Comparison of ENCODE assay signal across 9 cellular contexts in genomic region chr10:97549587-97550322, GRCh38. TPM values are rescaled to one million over a fixed set of nuclear protein-coding genes. Genes with fewer than 3 reads are reported as not detected.
A peak's percentile ranks its signal among the peaks of the same experiment; 100 is the strongest.
DNase-seq lines count a peak whose midpoint lies in the region; ATAC-seq, FAIRE-seq and TF ChIP-seq lines count a peak whose summit lies in the region.
"Had no signal": no experiment of that assay in that cellular context is flagged by ENCODE, and none has a peak within 500 bp of the region (broad histone marks: within the 10 kb centered on the region; RNA-seq: fewer than 3 reads in every experiment).

No MANE protein-coding gene starts in this region.

- no peaks in the 10 kb centered on the region for H3K9me2 ChIP-seq in PC-3 (replicated peaks; ENCODE audit: low read length)

- CTCF ChIA-PET in mammary epithelial cell (lab: Charles Lee; ENCODE audit: low non-redundant PET) (no interaction called here), PC-3 (lab: Charles Lee) (no interaction called here)
- CTCF ChIA-PET in activated CD4-positive, alpha-beta memory T cell treated with anti-CD3 and anti-CD28 coated beads, Interleukin-2, amount 10 ng/mL, durations not matched to agents 7 days and 5 days (lab: Charles Lee): interaction anchor here (2.2 to 6.0 kb wide), 2 partner anchors 11 to 15 kb away, joined by 5 to 53 read pairs; no protein-coding TSS in a partner anchor

- H3K4me3 ChIP-seq in HUES48 (ENCODE audit: low read depth, low read length) (no peak overlapping the region), mammary epithelial cell (replicated peaks in 1 of 3; ENCODE audit: insufficient read depth in 1 of 3, low read depth in 2 of 3, low read length in 3 of 3) (peak overlapping the region in 1 of 3 experiments; percentile 2), keratinocyte (ENCODE audit: control insufficient read depth in 2 of 3, extremely low read depth in 1 of 3, insufficient read depth in 2 of 3, low read depth in 1 of 3, low read length in 3 of 3) (peak overlapping the region in 2 of 3 experiments; percentile 35 to 38), spleen (no peak overlapping the region), PC-3 (ENCODE audit: low read length) (no peak overlapping the region)

- DNase-seq in mammary epithelial cell (peak; percentile 90), keratinocyte (ENCODE audit: low read depth, low spot score) (no peak), spleen (peak; percentile 51), NCI-H226 (no peak), PC-3 (no peak)
- no peak for DNase-seq in activated CD4-positive, alpha-beta memory T cell treated with anti-CD3 and anti-CD28 coated beads, Interleukin-2, amount 10 ng/mL, durations not matched to agents 7 days and 5 days
- DNase-seq: T1000 had no signal

- ATAC-seq in GM19035 (IDR thresholded peaks at IDR 0.05; ENCODE audit: unreplicated experiment) (no peak), PC-3 (no peak)

- BruUV-seq in mammary epithelial cell (replicated peaks; lab: Mats Ljungman, UMichigan) (no TSS peak), PC-3 (replicated peaks; lab: Mats Ljungman, UMichigan) (no TSS peak)

- H3K27ac ChIP-seq in HUES48 (ENCODE audit: low read depth, low read length) (peak overlapping the region; percentile 71), mammary epithelial cell (ENCODE audit: insufficient read depth, low read depth, low read length) (peak overlapping the region; percentile 73), keratinocyte (ENCODE audit: control insufficient read depth, insufficient read depth, low read length) (peak overlapping the region; percentile 78), spleen (no peak overlapping the region), PC-3 (ENCODE audit: low read length) (no peak overlapping the region)

- H3K27ac Mint-ChIP-seq in activated CD4-positive, alpha-beta memory T cell treated with anti-CD3 and anti-CD28 coated beads, Interleukin-2, amount 10 ng/mL, durations not matched to agents 7 days and 5 days: no peak overlapping the region

- dilution Hi-C loops in mammary epithelial cell (cut with HindIII; ENCODE audit: low sequenced_read_pairs) (loop anchor here (5.0 kb wide), 1 partner anchor 37 kb away; no protein-coding TSS in a partner anchor), keratinocyte (cut with MboI; ENCODE audit: extremely low pct_ligation_motif_present, low sequenced_read_pairs) (no loop called here)

- H3K9ac ChIP-seq in HUES48 (ENCODE audit: low read depth, low read length) (no peak overlapping the region), mammary epithelial cell (ENCODE audit: insufficient read depth, low read length) (peak overlapping the region; percentile 37), keratinocyte (ENCODE audit: control insufficient read depth, extremely low read depth, insufficient read depth, low read length) (peak overlapping the region; percentile 74), PC-3 (ENCODE audit: low read length) (no peak overlapping the region)

- H3K9me1 ChIP-seq in keratinocyte (ENCODE audit: control insufficient read depth, extremely low read depth, insufficient read depth, low read length): no peaks in the 10 kb centered on the region

- peaks cover 2% of the 10 kb centered on the region for H3K4me1 Mint-ChIP-seq in activated CD4-positive, alpha-beta memory T cell treated with anti-CD3 and anti-CD28 coated beads, Interleukin-2, amount 10 ng/mL, durations not matched to agents 7 days and 5 days

- H3K9me3 Mint-ChIP-seq in activated CD4-positive, alpha-beta memory T cell treated with anti-CD3 and anti-CD28 coated beads, Interleukin-2, amount 10 ng/mL, durations not matched to agents 7 days and 5 days: no peaks in the 10 kb centered on the region

- no peaks in the 10 kb centered on the region for H3K36me3 Mint-ChIP-seq in activated CD4-positive, alpha-beta memory T cell treated with anti-CD3 and anti-CD28 coated beads, Interleukin-2, amount 10 ng/mL, durations not matched to agents 7 days and 5 days (ENCODE audit: low read depth)

- H3K79me2 ChIP-seq in mammary epithelial cell (ENCODE audit: insufficient read depth, low read length) (peaks cover 63% of the 10 kb centered on the region), keratinocyte (ENCODE audit: control insufficient read depth, insufficient read depth, low read length) (peaks cover 22% of the 10 kb centered on the region), PC-3 (ENCODE audit: low read length) (no peaks in the 10 kb centered on the region)

- H3K36me3 ChIP-seq in HUES48 (ENCODE audit: control insufficient read depth, insufficient read depth, low read length) (no peaks in the 10 kb centered on the region), mammary epithelial cell (ENCODE audit: insufficient read depth, low read length) (no peaks in the 10 kb centered on the region), keratinocyte (ENCODE audit: control insufficient read depth in 2 of 2, extremely low read depth in 1 of 2, insufficient read depth in 2 of 2, low read length in 2 of 2) (no peaks in the 10 kb centered on the region), spleen (no peaks in the 10 kb centered on the region), PC-3 (ENCODE audit: low read depth, low read length) (no peaks in the 10 kb centered on the region)

- POLR2A ChIA-PET in activated CD4-positive, alpha-beta memory T cell treated with anti-CD3 and anti-CD28 coated beads, Interleukin-2, amount 10 ng/mL, durations not matched to agents 7 days and 5 days (lab: Charles Lee): no interaction called here
- POLR2A ChIA-PET in PC-3 (lab: Charles Lee; ENCODE audit: unreplicated experiment): no interaction called here

- no peaks in the 10 kb centered on the region for H3F3A ChIP-seq in PC-3 (ENCODE audit: low read length, unreplicated experiment)

- H3K4me3 Mint-ChIP-seq in activated CD4-positive, alpha-beta memory T cell treated with anti-CD3 and anti-CD28 coated beads, Interleukin-2, amount 10 ng/mL, durations not matched to agents 7 days and 5 days: no peak overlapping the region

- H3K27me3 ChIP-seq in HUES48 (ENCODE audit: control insufficient read depth, insufficient read depth, low read length) (no peaks in the 10 kb centered on the region), mammary epithelial cell (ENCODE audit: insufficient read depth, low read length) (no peaks in the 10 kb centered on the region), keratinocyte (ENCODE audit: control insufficient read depth, extremely low read depth, insufficient read depth, low read length) (no peaks in the 10 kb centered on the region), spleen (replicated peaks in 1 of 7) (no peaks in the 10 kb centered on the region), PC-3 (ENCODE audit: low read length) (no peaks in the 10 kb centered on the region)

- peak overlapping the region; percentile 63 for H3K4me2 ChIP-seq in mammary epithelial cell (ENCODE audit: insufficient read depth, low read depth, low read length)
- H3K4me2 ChIP-seq in keratinocyte (ENCODE audit: control insufficient read depth, extremely low read depth, insufficient read depth, low read depth, low read length): peak overlapping the region; percentile 75
- no peak overlapping the region for H3K4me2 ChIP-seq in PC-3 (ENCODE audit: low read length)

- H3K27me3 Mint-ChIP-seq in activated CD4-positive, alpha-beta memory T cell treated with anti-CD3 and anti-CD28 coated beads, Interleukin-2, amount 10 ng/mL, durations not matched to agents 7 days and 5 days: no peaks in the 10 kb centered on the region

- FAIRE-seq in keratinocyte (lab: Jason Lieb, UNC): peak; percentile 80

- TF ChIP-seq CTCF in mammary epithelial cell (conservative IDR thresholded peaks at IDR 0.05 in 1 of 2, IDR thresholded peaks at IDR 0.05 in 1 of 2; ENCODE audit: extremely low read depth in 1 of 2, insufficient read depth in 1 of 2, low read depth in 1 of 2, low read length in 2 of 2) (no peak), keratinocyte (optimal IDR thresholded peaks at IDR 0.05 in 1 of 3, IDR thresholded peaks at IDR 0.05 in 1 of 3, conservative IDR thresholded peaks at IDR 0.05 in 1 of 3; ENCODE audit: extremely low read depth in 1 of 3, insufficient read depth in 2 of 3, low read length in 3 of 3) (no peak), spleen (IDR thresholded peaks at IDR 0.05 in 8 of 11, conservative IDR thresholded peaks at IDR 0.05 in 3 of 11) (no peak), PC-3 (conservative IDR thresholded peaks at IDR 0.05; ENCODE audit: low read depth, low read length) (no peak)

- H3K4me1 ChIP-seq in HUES48 (ENCODE audit: control insufficient read depth, insufficient read depth, low read length) (peaks cover 27% of the 10 kb centered on the region), mammary epithelial cell (ENCODE audit: insufficient read depth, low read length) (peaks cover 38% of the 10 kb centered on the region), keratinocyte (ENCODE audit: control insufficient read depth, extremely low read depth, insufficient read depth, low read length) (peaks cover 26% of the 10 kb centered on the region), spleen (peaks cover 0 to 22% (median 7%) of the 10 kb centered on the region in 6 donors), PC-3 (ENCODE audit: insufficient read depth, low read length) (peaks cover 7% of the 10 kb centered on the region)

- 1% methylated on average over 12 of the region's 13 CpGs for WGBS in mammary epithelial cell (ENCODE audit: low coverage, missing lambda C conversion rate)
- 67 to 79% (median 76%) methylated on average over 12 to 13 of the region's 13 CpGs for WGBS in spleen, 5 donors

- H4K20me1 ChIP-seq in mammary epithelial cell (ENCODE audit: insufficient read depth, low read length): no peaks in the 10 kb centered on the region
- no peaks in the 10 kb centered on the region for H4K20me1 ChIP-seq in keratinocyte (ENCODE audit: control insufficient read depth, extremely low read depth, insufficient read depth, low read length)
- no peaks in the 10 kb centered on the region for H4K20me1 ChIP-seq in PC-3 (ENCODE audit: low read length)

- peak overlapping the region; percentile 48 for H2AFZ ChIP-seq in mammary epithelial cell (ENCODE audit: low read depth, low read length)
- peak overlapping the region; percentile 58 for H2AFZ ChIP-seq in keratinocyte (ENCODE audit: control insufficient read depth, low read length)
- H2AFZ ChIP-seq in PC-3 (ENCODE audit: low read length): no peak overlapping the region

- intact Hi-C loops in mammary epithelial cell (cut with micrococcal nuclease): no loop called here
- intact Hi-C loops in spleen (cut with DNase I; ENCODE audit: low total_unique reads): loop anchor here (5.0 kb wide), 1 partner anchor 87 kb away; no protein-coding TSS in a partner anchor
- intact Hi-C loops in PC-3 (cut with micrococcal nuclease): loop anchor here (10.0 kb wide), 1 partner anchor 65 kb away; no protein-coding TSS in a partner anchor

- in situ Hi-C loops in mammary epithelial cell (cut with MboI; ENCODE audit: low sequenced_read_pairs in 2 of 2): loop anchor here (5.0 to 10.0 kb wide), 2 partner anchors 77 to 85 kb away; no protein-coding TSS in a partner anchor

- H3K9me3 ChIP-seq in HUES48 (ENCODE audit: control insufficient read depth, insufficient read depth, low read length) (no peaks in the 10 kb centered on the region), mammary epithelial cell (replicated peaks; ENCODE audit: insufficient read depth, low read length) (no peaks in the 10 kb centered on the region), keratinocyte (ENCODE audit: control insufficient read depth, low read depth, low read length) (no peaks in the 10 kb centered on the region), spleen (no peaks in the 10 kb centered on the region), PC-3 (ENCODE audit: low read length) (no peaks in the 10 kb centered on the region)

- TF ChIP-seq POLR2A in spleen (IDR thresholded peaks at IDR 0.05): no peak

RNA-seq across cellular contexts. Expression of gene ANKRD2, which starts 22.8 kb away (rescaled TPM):
- under 1 TPM; 0.47 to 0.83 TPM for total RNA-seq in mammary epithelial cell
- polyA plus RNA-seq in mammary epithelial cell: 0.87 TPM
- not detected for polyA minus RNA-seq in mammary epithelial cell
- polyA plus RNA-seq in keratinocyte: 0.18 to 0.67 TPM (median 0.38 TPM) in 3 replicates
- 0.84 TPM for polyA plus RNA-seq in keratinocyte (2011; ENCODE audit: low read depth)
- 0.26 and 0.36 TPM in 2 replicates for polyA plus RNA-seq in keratinocyte (2011; cell fraction: cytosol; rRNA removed)
- polyA plus RNA-seq in keratinocyte (2011; cell fraction: nucleus; rRNA removed): 0.28 and 0.36 TPM in 2 replicates
- 0.91 and 0.95 TPM in 2 replicates for polyA plus RNA-seq in keratinocyte (2012; ENCODE audit: low replicate concordance)
- polyA minus RNA-seq in keratinocyte: 0.16 to 0.19 TPM in 2 of 3 replicates, not detected in the other
- not detected for polyA minus RNA-seq in keratinocyte (2011; cell fraction: cytosol; rRNA and poly(A)+ RNA removed)
- polyA minus RNA-seq in keratinocyte (2011; cell fraction: nucleus; rRNA and poly(A)+ RNA removed): not detected in 2 replicates
- total RNA-seq in spleen: not detected
- under 1 TPM; 0.10 to 0.52 (median 0.18) TPM for polyA plus RNA-seq in spleen
- total RNA-seq in activated CD4-positive, alpha-beta memory T cell treated with anti-CD3 and anti-CD28 coated beads, Interleukin-2, amount 10 ng/mL, durations not matched to agents 7 days and 5 days: under 1 TPM in 1 of 2 experiments, not detected in 1; 0.15 TPM
- 1.7 and 1.8 TPM in 2 replicates for total RNA-seq in PC-3 (2014; rRNA removed)

RNA-seq across cellular contexts. Expression of gene HOGA1, which starts 34.4 kb away (rescaled TPM):
- total RNA-seq in mammary epithelial cell (1 to 10 TPM in 1 of 2 donors, under 1 TPM in 1; 0.17 to 1.8 TPM), spleen (under 1 TPM in 2 of 7 donors, not detected in 5; 0.19 to 0.32 TPM), PC-3 (2014; rRNA removed) (0.15 TPM in 1 of 2 replicates, not detected in the other)
- polyA plus RNA-seq in mammary epithelial cell (0.32 TPM), keratinocyte (0.49 to 1.0 TPM (median 0.89 TPM) in 3 replicates), spleen (under 1 TPM; 0.11 to 0.42 (median 0.15) TPM)
- polyA minus RNA-seq in mammary epithelial cell (not detected), keratinocyte (0.30 to 0.62 TPM (median 0.38 TPM) in 3 replicates)
- polyA plus RNA-seq in keratinocyte (2011; ENCODE audit: low read depth): 0.21 TPM
- 0.30 and 0.40 TPM in 2 replicates for polyA plus RNA-seq in keratinocyte (2011; cell fraction: cytosol; rRNA removed)
- 0.57 and 0.60 TPM in 2 replicates for polyA plus RNA-seq in keratinocyte (2011; cell fraction: nucleus; rRNA removed)
- 0.23 and 0.63 TPM in 2 replicates for polyA plus RNA-seq in keratinocyte (2012; ENCODE audit: low replicate concordance)
- polyA minus RNA-seq in keratinocyte (2011; cell fraction: cytosol; rRNA and poly(A)+ RNA removed): not detected
- 0.32 TPM in 1 of 2 replicates, not detected in the other for polyA minus RNA-seq in keratinocyte (2011; cell fraction: nucleus; rRNA and poly(A)+ RNA removed)
- not detected for total RNA-seq in activated CD4-positive, alpha-beta memory T cell treated with anti-CD3 and anti-CD28 coated beads, Interleukin-2, amount 10 ng/mL, durations not matched to agents 7 days and 5 days

RNA-seq across cellular contexts. Expression of gene C10orf62, which starts 39.8 kb away (rescaled TPM):
- total RNA-seq in mammary epithelial cell: not detected
- polyA plus RNA-seq in mammary epithelial cell: 0.05 TPM
- not detected for polyA minus RNA-seq in mammary epithelial cell
- polyA plus RNA-seq in keratinocyte: 0.06 to 0.08 TPM in 2 of 3 replicates, not detected in the other
- polyA plus RNA-seq in keratinocyte (2011; ENCODE audit: low read depth): not detected
- not detected in 2 replicates for polyA plus RNA-seq in keratinocyte (2011; cell fraction: cytosol; rRNA removed)
- 0.09 and 0.12 TPM in 2 replicates for polyA plus RNA-seq in keratinocyte (2011; cell fraction: nucleus; rRNA removed)
- polyA plus RNA-seq in keratinocyte (2012; ENCODE audit: low replicate concordance): not detected in 2 replicates
- polyA minus RNA-seq in keratinocyte: not detected in 3 replicates
- not detected for polyA minus RNA-seq in keratinocyte (2011; cell fraction: cytosol; rRNA and poly(A)+ RNA removed)
- not detected in 2 replicates for polyA minus RNA-seq in keratinocyte (2011; cell fraction: nucleus; rRNA and poly(A)+ RNA removed)
- total RNA-seq in spleen: not detected
- not detected for polyA plus RNA-seq in spleen
- not detected for total RNA-seq in activated CD4-positive, alpha-beta memory T cell treated with anti-CD3 and anti-CD28 coated beads, Interleukin-2, amount 10 ng/mL, durations not matched to agents 7 days and 5 days
- not detected in 2 replicates for total RNA-seq in PC-3 (2014; rRNA removed)

RNA-seq across cellular contexts. Expression of gene UBTD1, which starts 51.0 kb away (rescaled TPM):
- total RNA-seq in mammary epithelial cell (10 to 100 TPM; 21.4 to 30.0 TPM), spleen (10 to 100 TPM in 6 of 7 donors, 1 to 10 TPM in 1; 8.0 to 17.6 (median 12.1) TPM), PC-3 (2014; rRNA removed) (18.5 and 32.3 TPM in 2 replicates)
- polyA plus RNA-seq in mammary epithelial cell (27.4 TPM), keratinocyte (12.0 to 20.5 TPM (median 19.3 TPM) in 3 replicates), spleen (10 to 100 TPM in 1 of 3 donors, 1 to 10 TPM in 2; 4.5 to 11.5 (median 6.8) TPM)
- polyA minus RNA-seq in mammary epithelial cell (12.2 TPM), keratinocyte (6.8 to 19.4 TPM (median 11.6 TPM) in 3 replicates)
- polyA plus RNA-seq in keratinocyte (2011; ENCODE audit: low read depth): 3.5 TPM
- polyA plus RNA-seq in keratinocyte (2011; cell fraction: cytosol; rRNA removed): 13.3 and 33.4 TPM in 2 replicates
- 8.4 and 14.1 TPM in 2 replicates for polyA plus RNA-seq in keratinocyte (2011; cell fraction: nucleus; rRNA removed)
- 17.0 and 24.0 TPM in 2 replicates for polyA plus RNA-seq in keratinocyte (2012; ENCODE audit: low replicate concordance)
- polyA minus RNA-seq in keratinocyte (2011; cell fraction: cytosol; rRNA and poly(A)+ RNA removed): 31.7 TPM
- polyA minus RNA-seq in keratinocyte (2011; cell fraction: nucleus; rRNA and poly(A)+ RNA removed): 9.3 and 9.8 TPM in 2 replicates
- total RNA-seq in activated CD4-positive, alpha-beta memory T cell treated with anti-CD3 and anti-CD28 coated beads, Interleukin-2, amount 10 ng/mL, durations not matched to agents 7 days and 5 days: 1 to 10 TPM; 1.4 to 1.6 TPM

RNA-seq across cellular contexts. Expression of gene MMS19, which starts 51.5 kb away (rescaled TPM):
- total RNA-seq in mammary epithelial cell (10 to 100 TPM; 69.7 to 74.2 TPM), spleen (10 to 100 TPM; 54.5 to 91.5 (median 59.7) TPM), PC-3 (2014; rRNA removed) (65.5 and 78.2 TPM in 2 replicates)
- polyA plus RNA-seq in mammary epithelial cell (86.2 TPM), keratinocyte (72.5 to 74.8 TPM (median 74.4 TPM) in 3 replicates), spleen (100 to 1,000 TPM in 1 of 3 donors, 10 to 100 TPM in 2; 53.5 to 101 (median 78.7) TPM)
- polyA minus RNA-seq in mammary epithelial cell (104 TPM), keratinocyte (110 to 140 TPM (median 133 TPM) in 3 replicates)
- 15.5 TPM for polyA plus RNA-seq in keratinocyte (2011; ENCODE audit: low read depth)
- polyA plus RNA-seq in keratinocyte (2011; cell fraction: cytosol; rRNA removed): 51.5 and 66.8 TPM in 2 replicates
- 138 and 144 TPM in 2 replicates for polyA plus RNA-seq in keratinocyte (2011; cell fraction: nucleus; rRNA removed)
- polyA plus RNA-seq in keratinocyte (2012; ENCODE audit: low replicate concordance): 46.0 and 61.3 TPM in 2 replicates
- 71.9 TPM for polyA minus RNA-seq in keratinocyte (2011; cell fraction: cytosol; rRNA and poly(A)+ RNA removed)
- 74.6 and 85.9 TPM in 2 replicates for polyA minus RNA-seq in keratinocyte (2011; cell fraction: nucleus; rRNA and poly(A)+ RNA removed)
- 10 to 100 TPM; 60.6 to 66.3 TPM for total RNA-seq in activated CD4-positive, alpha-beta memory T cell treated with anti-CD3 and anti-CD28 coated beads, Interleukin-2, amount 10 ng/mL, durations not matched to agents 7 days and 5 days

Comparison
In these comparisons a context has a peak if more than half of its experiments do, and no peak if none do; other contexts are left out.
1. H3K27ac ChIP-seq: peak in HUES48 (single experiment), mammary epithelial cell (single experiment) and keratinocyte (single experiment); none in spleen (0 of 8) and PC-3 (single experiment).
2. H3K4me3 ChIP-seq: peak in keratinocyte (2 of 3); none in HUES48 (single experiment), spleen (0 of 8) and PC-3 (single experiment).
3. H3K9ac ChIP-seq: peak in mammary epithelial cell (single experiment) and keratinocyte (single experiment); none in HUES48 (single experiment) and PC-3 (single experiment).
4. DNase-seq: peak in mammary epithelial cell (single experiment) and spleen (single experiment); none in keratinocyte (single experiment), NCI-H226 (single experiment), activated CD4-positive, alpha-beta memory T cell treated with anti-CD3 and anti-CD28 coated beads, Interleukin-2, amount 10 ng/mL, durations not matched to agents 7 days and 5 days (single experiment) and PC-3 (single experiment).